In the genomic region with DNA sequence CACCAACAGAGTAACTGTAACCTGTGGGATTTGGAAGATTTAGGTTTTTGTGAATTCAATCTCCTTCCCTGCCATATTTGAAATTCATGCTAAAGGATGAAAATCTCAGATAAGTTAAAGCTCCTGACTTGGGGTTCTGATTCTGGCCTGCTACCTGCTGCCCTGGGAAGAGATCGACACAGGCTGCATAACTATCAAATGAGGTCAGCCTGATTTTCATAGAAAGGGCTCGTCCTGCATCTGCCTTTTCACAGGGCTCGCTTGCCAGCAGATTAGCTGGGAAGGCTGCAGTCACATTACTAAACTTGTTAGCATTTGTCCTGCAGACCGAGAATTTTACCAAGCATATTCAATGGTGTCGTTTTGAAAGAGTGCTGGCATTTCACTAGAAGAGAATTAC, we compare ENCODE assay signal across 14 cellular contexts. TPM values are rescaled to one million over a fixed set of nuclear protein-coding genes. Genes with fewer than 3 reads are reported as not detected.
DNase-seq lines count a peak whose midpoint lies in the region; ATAC-seq and TF ChIP-seq lines count a peak whose summit lies in the region.
"Had no signal": no experiment of that assay in that cellular context is flagged by ENCODE, and none has a peak within 500 bp of the region (broad histone marks: within the 10 kb centered on the region; RNA-seq: fewer than 3 reads in every experiment).

No MANE protein-coding gene starts in this region.

- H3K4me1 ChIP-seq in left lung = peaks cover 0 to 17% of the 10 kb centered on the region in 2 donors

- H3K27ac ChIP-seq in left lung = no peak overlapping the region
- H3K27ac ChIP-seq: SJSA1, upper lobe of left lung had no signal

- H3K9me3 ChIP-seq in left lung = no peaks in the 10 kb centered on the region
- H3K9me3 ChIP-seq: SJSA1, upper lobe of left lung had no signal

- H3K4me1 Mint-ChIP-seq in mesothelial cell of epicardium = peaks cover 56% of the 10 kb centered on the region

- H3K4me3 ChIP-seq in fibroblast of the aortic adventitia (ENCODE audit: low read depth, low read length) (no peak overlapping the region), left lung (no peak overlapping the region)
- H3K4me3 ChIP-seq: SJSA1, upper lobe of left lung had no signal

- H3K27ac Mint-ChIP-seq in mesothelial cell of epicardium = peak overlapping the region; percentile 92
- H3K27ac Mint-ChIP-seq: activated CD4-positive, alpha-beta T cell treated with anti-CD3 and anti-CD28 coated beads, Interleukin-2, amount 10 ng/mL, durations not matched to agents 24 days and 14 days had no signal

- TF ChIP-seq CTCF in fibroblast of the aortic adventitia (IDR thresholded peaks at IDR 0.05; ENCODE audit: insufficient read depth, low read length) = no peak
- TF ChIP-seq CTCF in mesothelial cell of epicardium (IDR thresholded peaks at IDR 0.05; ENCODE audit: unreplicated experiment) = no peak
- TF ChIP-seq CTCF in left lung (IDR thresholded peaks at IDR 0.05) = no peak

- no peaks in the 10 kb centered on the region for H3K27me3 ChIP-seq in left lung
- H3K27me3 ChIP-seq: SJSA1, upper lobe of left lung had no signal

- H3K4me3 Mint-ChIP-seq in mesothelial cell of epicardium = no peak overlapping the region
- H3K4me3 Mint-ChIP-seq: activated CD4-positive, alpha-beta T cell treated with anti-CD3 and anti-CD28 coated beads, Interleukin-2, amount 10 ng/mL, durations not matched to agents 24 days and 14 days had no signal

- H3K27me3 Mint-ChIP-seq in mesothelial cell of epicardium (ENCODE audit: low read depth) = no peaks in the 10 kb centered on the region
- H3K27me3 Mint-ChIP-seq: activated CD4-positive, alpha-beta T cell treated with anti-CD3 and anti-CD28 coated beads, Interleukin-2, amount 10 ng/mL, durations not matched to agents 24 days and 14 days had no signal

- no peaks in the 10 kb centered on the region for H3K9me3 Mint-ChIP-seq in mesothelial cell of epicardium
- H3K9me3 Mint-ChIP-seq: activated CD4-positive, alpha-beta T cell treated with anti-CD3 and anti-CD28 coated beads, Interleukin-2, amount 10 ng/mL, durations not matched to agents 24 days and 14 days had no signal

- no peaks in the 10 kb centered on the region for H3K36me3 ChIP-seq in left lung
- H3K36me3 ChIP-seq: SJSA1, upper lobe of left lung had no signal

- DNase-seq in A172 (ENCODE audit: low spot score) (peak; percentile 29), NCI-H526 treated with DMSO at 0.1 percent for 48 hours (lab: John Stamatoyannopoulos, UW) (peak; percentile 53), fibroblast of the aortic adventitia (ENCODE audit: low read depth) (peak; percentile 33), mesothelial cell of epicardium (ENCODE audit: low spot score in 2 of 2, unreplicated experiment in 2 of 2) (no peak), NCI-H146 treated with DMSO at 0.1 percent for 48 hours (lab: John Stamatoyannopoulos, UW; ENCODE audit: unreplicated experiment) (no peak), left lung (no peak)
- DNase-seq in stimulated activated CD8-positive, alpha-beta memory T cell treated with anti-CD3 and anti-CD28 coated beads, Interleukin-4, amount 100 ng/mL, for 48 hours = no peak
- DNase-seq: activated CD4-positive, alpha-beta T cell treated with anti-CD3 and anti-CD28 coated beads, Interleukin-2, amount 10 ng/mL, durations not matched to agents 24 days and 14 days; activated naive CD4-positive, alpha-beta T cell; DMS79 treated with DMSO at 0.1 percent for 48 hours; Kasumi-1; upper lobe of left lung had no signal

- intact Hi-C loops in left lung (cut with DNase I) = no loop called here

- ATAC-seq in GM21576 (IDR thresholded peaks at IDR 0.05; ENCODE audit: unreplicated experiment) (no peak), left lung (no peak)

- H3K36me3 Mint-ChIP-seq in mesothelial cell of epicardium = no peaks in the 10 kb centered on the region

RNA-seq across cellular contexts. Expression of gene GCLC, which starts 14.6 kb away (rescaled TPM):
- 13.1 and 14.7 TPM in 2 replicates for total RNA-seq in A172 (2014; rRNA removed; shearing (Covaris generic))
- total RNA-seq in fibroblast of the aortic adventitia (ENCODE audit: low replicate concordance) (20.1 and 21.1 TPM in 2 replicates), mesothelial cell of epicardium (18.7 to 27.5 TPM (median 23.5 TPM) in 3 replicates), left lung (10 to 100 TPM; 20.8 to 23.2 TPM)

Comparison
In these comparisons a context has a peak if more than half of its experiments do, and no peak if none do; other contexts are left out.
1. DNase-seq: peak in A172 (single experiment), NCI-H526 treated with DMSO at 0.1 percent for 48 hours (single experiment) and fibroblast of the aortic adventitia (single experiment); none in mesothelial cell of epicardium (0 of 2), NCI-H146 treated with DMSO at 0.1 percent for 48 hours (single experiment), left lung (0 of 2) and stimulated activated CD8-positive, alpha-beta memory T cell treated with anti-CD3 and anti-CD28 coated beads, Interleukin-4, amount 100 ng/mL, for 48 hours (single experiment).